In the genomic region with DNA sequence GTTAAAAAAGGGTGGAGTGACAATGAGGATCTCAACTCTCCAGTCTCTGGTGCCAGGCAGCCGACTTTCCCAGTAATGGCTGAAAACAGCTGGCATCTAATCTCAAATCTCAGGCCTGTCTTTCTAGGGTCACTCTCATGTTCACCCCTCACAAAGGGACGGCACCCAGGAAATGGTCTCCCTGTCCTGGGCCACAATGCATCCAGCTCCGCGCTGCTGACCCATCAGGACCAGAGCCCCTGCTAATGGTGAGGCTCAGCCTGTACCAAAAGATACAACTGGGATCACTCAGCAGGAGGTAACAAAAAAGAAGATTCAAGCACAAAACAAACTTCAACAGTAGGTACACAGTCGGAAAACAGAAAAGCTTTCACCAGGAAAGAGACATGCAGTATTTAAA, we compare ENCODE assay signal across 29 cellular contexts.
"Had no signal": no experiment of that assay in that cellular context is flagged by ENCODE, and none has a peak within 500 bp of the region (broad histone marks: within the 10 kb centered on the region; RNA-seq: fewer than 3 reads in every experiment).

No MANE protein-coding gene starts in this region.

- DNase-seq: naive B cell; naive thymus-derived CD8-positive, alpha-beta T cell; nucleus accumbens; ovary; psoas muscle; right cardiac atrium; right lobe of liver; sigmoid colon; small intestine; spleen; stimulated activated CD4-positive, alpha-beta T cell treated with anti-CD3 and anti-CD28 coated beads, Interleukin-12 subunit alpha, Interleukin-12 subunit beta, amount 100 ng/mL, for 4 hours; stimulated activated CD4-positive, alpha-beta T cell treated with anti-CD3 and anti-CD28 coated beads, Interleukin-1b, Interleukin-23, amount 100 ng/mL, for 48 hours; stimulated activated CD4-positive, alpha-beta T cell treated with anti-CD3 and anti-CD28 coated beads, Interleukin-4, amount 100 ng/mL, for 1 hour; stimulated activated CD4-positive, alpha-beta T cell treated with anti-CD3 and anti-CD28 coated beads, Interleukin-4, amount 100 ng/mL, for 4 hours; stimulated activated CD8-positive, alpha-beta memory T cell treated with anti-CD3 and anti-CD28 coated beads, Interleukin-4, amount 100 ng/mL, for 48 hours; stimulated activated naive B cell treated with anti-CD40 and anti-IgM and Interleukin-4, amounts not matched to agents 10 μg/mL and 1 μg/mL and 100 μg/mL, for 72 hours; stimulated activated naive CD4-positive, alpha-beta T cell treated with Interleukin-2 at 50 U/mL for 16 hours; stomach; thyroid gland; trophoblast cell; upper lobe of left lung had no signal

- H3K36me3 Mint-ChIP-seq: naive B cell; naive thymus-derived CD8-positive, alpha-beta T cell; natural killer cell treated with Interleukin-12 subunit alpha and Interleukin-12 subunit beta and Interleukin-15 and Interleukin-18, amount 100 ng/mL, for 72 hours; stimulated activated naive B cell treated with anti-CD40 and anti-IgM and Interleukin-4, amounts not matched to agents 10 μg/mL and 1 μg/mL and 100 μg/mL, for 72 hours had no signal

- H3K4me3 ChIP-seq: neural progenitor cell, ovary, psoas muscle, right lobe of liver, sigmoid colon, spleen, stomach, thoracic aorta, thyroid gland, tibial nerve, upper lobe of left lung, vagina had no signal

- H3K4me3 Mint-ChIP-seq: naive B cell; naive thymus-derived CD8-positive, alpha-beta T cell; natural killer cell treated with Interleukin-12 subunit alpha and Interleukin-12 subunit beta and Interleukin-15 and Interleukin-18, amount 100 ng/mL, for 72 hours; neural progenitor cell; stimulated activated naive B cell treated with anti-CD40 and anti-IgM and Interleukin-4, amounts not matched to agents 10 μg/mL and 1 μg/mL and 100 μg/mL, for 72 hours had no signal

- H3K36me3 ChIP-seq: neural progenitor cell, ovary, right lobe of liver, sigmoid colon, spleen, stomach, thoracic aorta, thyroid gland, upper lobe of left lung, vagina had no signal

- H3K4me2 ChIP-seq: neural progenitor cell had no signal

- H3K27me3 Mint-ChIP-seq: progenitor cell of endocrine pancreas had no signal

- H3K27ac Mint-ChIP-seq: naive B cell; natural killer cell treated with Interleukin-12 subunit alpha and Interleukin-12 subunit beta and Interleukin-15 and Interleukin-18, amount 100 ng/mL, for 72 hours; neural progenitor cell; progenitor cell of endocrine pancreas; stimulated activated naive B cell treated with anti-CD40 and anti-IgM and Interleukin-4, amounts not matched to agents 10 μg/mL and 1 μg/mL and 100 μg/mL, for 72 hours had no signal

- H3K4me1 Mint-ChIP-seq: naive B cell; stimulated activated naive B cell treated with anti-CD40 and anti-IgM and Interleukin-4, amounts not matched to agents 10 μg/mL and 1 μg/mL and 100 μg/mL, for 72 hours had no signal

- H3K9me3 ChIP-seq: neutrophil, ovary, psoas muscle, right lobe of liver, sigmoid colon, spleen, stomach, thoracic aorta, thyroid gland, tibial nerve, upper lobe of left lung, vagina had no signal

- H3K27ac ChIP-seq: neural progenitor cell, neutrophil, ovary, parathyroid adenoma, psoas muscle, right lobe of liver, sigmoid colon, spleen, stomach, thoracic aorta, thyroid gland, tibial nerve, upper lobe of left lung, vagina had no signal

- H3K79me2 ChIP-seq: parathyroid adenoma had no signal

- H2AFZ ChIP-seq: neural progenitor cell, parathyroid adenoma had no signal

- H3K4me1 ChIP-seq: neural progenitor cell, parathyroid adenoma, psoas muscle, right lobe of liver, spleen, stomach, tibial nerve, upper lobe of left lung, vagina had no signal

- ATAC-seq: naive thymus-derived CD8-positive, alpha-beta T cell; natural killer cell treated with Interleukin-12 subunit alpha and Interleukin-12 subunit beta and Interleukin-15 and Interleukin-18, amount 100 ng/mL, for 72 hours; psoas muscle; right cardiac atrium; right lobe of liver; stimulated activated naive B cell treated with anti-CD40 and anti-IgM and Interleukin-4, amounts not matched to agents 10 μg/mL and 1 μg/mL and 100 μg/mL, for 72 hours had no signal

- H3K9me3 Mint-ChIP-seq: naive B cell; naive thymus-derived CD8-positive, alpha-beta T cell; natural killer cell treated with Interleukin-12 subunit alpha and Interleukin-12 subunit beta and Interleukin-15 and Interleukin-18, amount 100 ng/mL, for 72 hours; neural progenitor cell; stimulated activated naive B cell treated with anti-CD40 and anti-IgM and Interleukin-4, amounts not matched to agents 10 μg/mL and 1 μg/mL and 100 μg/mL, for 72 hours had no signal
